Comparison of ENCODE assay signal across 10 cellular contexts in genomic region chr2:136253288-136254004, GRCh38.
DNase-seq lines count a peak whose midpoint lies in the region; ATAC-seq and FAIRE-seq lines count a peak whose summit lies in the region.
"Had no signal": no experiment of that assay in that cellular context is flagged by ENCODE, and none has a peak within 500 bp of the region (broad histone marks: within the 10 kb centered on the region; RNA-seq: fewer than 3 reads in every experiment).

No MANE protein-coding gene starts in this region.

- peak overlapping the region in 1 of 2 donors; percentile 13 for H3K27ac ChIP-seq in small intestine (ENCODE audit: low read depth in 1 of 2, low read length in 1 of 2)

- peak overlapping the region; percentile 79 for H3K27ac Mint-ChIP-seq in dendritic cell treated with granulocyte-macrophage colony-stimulating factor and Interleukin-4, amounts not matched to agents 40 ng/mL and 50 ng/mL, for 4 days

- intact Hi-C loops in dendritic cell treated with granulocyte-macrophage colony-stimulating factor and Interleukin-4, amounts not matched to agents 40 ng/mL and 50 ng/mL, for 4 days (cut with micrococcal nuclease) = loop anchor here (1.0 kb wide), 1 partner anchor 14 kb away; no protein-coding TSS in a partner anchor

- no peaks in the 10 kb centered on the region for H3K9me3 Mint-ChIP-seq in dendritic cell treated with granulocyte-macrophage colony-stimulating factor and Interleukin-4, amounts not matched to agents 40 ng/mL and 50 ng/mL, for 4 days

- ATAC-seq in GM18511 (IDR thresholded peaks at IDR 0.05; ENCODE audit: unreplicated experiment) (peak; percentile 38), HG03342 (IDR thresholded peaks at IDR 0.05; ENCODE audit: unreplicated experiment) (peak; percentile 33), HG03280 (IDR thresholded peaks at IDR 0.05; ENCODE audit: unreplicated experiment) (no peak)

- H3K9me3 ChIP-seq in small intestine (ENCODE audit: control insufficient read depth, low read depth) = no peaks in the 10 kb centered on the region

- no peak overlapping the region for H3K4me3 ChIP-seq in small intestine (ENCODE audit: low read depth in 1 of 2, low read length in 2 of 2)

- FAIRE-seq in small intestine (lab: Jason Lieb, UNC) = no peak

- H3K4me3 Mint-ChIP-seq in dendritic cell treated with granulocyte-macrophage colony-stimulating factor and Interleukin-4, amounts not matched to agents 40 ng/mL and 50 ng/mL, for 4 days = no peak overlapping the region
- H3K4me3 Mint-ChIP-seq: CD4-positive, alpha-beta memory T cell had no signal

- peaks cover 1% of the 10 kb centered on the region for H3K27me3 Mint-ChIP-seq in dendritic cell treated with granulocyte-macrophage colony-stimulating factor and Interleukin-4, amounts not matched to agents 40 ng/mL and 50 ng/mL, for 4 days
- H3K27me3 Mint-ChIP-seq: CD4-positive, alpha-beta memory T cell had no signal

- peak; percentile 17 for DNase-seq in putamen (ENCODE audit: low spot score)
- no peak for DNase-seq in GM03348 (ENCODE audit: low spot score)
- no peak for DNase-seq in small intestine
- DNase-seq in COLO668 (lab: John Stamatoyannopoulos, UW; ENCODE audit: unreplicated experiment) = no peak
- DNase-seq: CD4-positive, alpha-beta memory T cell; SHP77 treated with DMSO at 0.1 percent for 48 hours had no signal

- H3K36me3 Mint-ChIP-seq in dendritic cell treated with granulocyte-macrophage colony-stimulating factor and Interleukin-4, amounts not matched to agents 40 ng/mL and 50 ng/mL, for 4 days (ENCODE audit: low read depth) = no peaks in the 10 kb centered on the region
- H3K36me3 Mint-ChIP-seq: CD4-positive, alpha-beta memory T cell had no signal

- no peaks in the 10 kb centered on the region for H3K36me3 ChIP-seq in small intestine (ENCODE audit: control insufficient read depth in 2 of 2, insufficient read depth in 2 of 2, low read length in 2 of 2)

- peaks cover 59% of the 10 kb centered on the region for H3K4me1 Mint-ChIP-seq in dendritic cell treated with granulocyte-macrophage colony-stimulating factor and Interleukin-4, amounts not matched to agents 40 ng/mL and 50 ng/mL, for 4 days (ENCODE audit: low read depth)

- H3K27me3 ChIP-seq in small intestine (ENCODE audit: control insufficient read depth in 2 of 2, insufficient read depth in 2 of 2, low read length in 2 of 2) = no peaks in the 10 kb centered on the region

- no peaks in the 10 kb centered on the region for H3K4me1 ChIP-seq in small intestine (ENCODE audit: control insufficient read depth in 2 of 2, insufficient read depth in 1 of 2, low read depth in 1 of 2, low read length in 1 of 2)

- 81 to 96% (median 86%) methylated on average over 6 of the region's 6 CpGs for WGBS in small intestine, 3 donors
